ENCODE assay signal across 7 cellular contexts in the genomic region with DNA sequence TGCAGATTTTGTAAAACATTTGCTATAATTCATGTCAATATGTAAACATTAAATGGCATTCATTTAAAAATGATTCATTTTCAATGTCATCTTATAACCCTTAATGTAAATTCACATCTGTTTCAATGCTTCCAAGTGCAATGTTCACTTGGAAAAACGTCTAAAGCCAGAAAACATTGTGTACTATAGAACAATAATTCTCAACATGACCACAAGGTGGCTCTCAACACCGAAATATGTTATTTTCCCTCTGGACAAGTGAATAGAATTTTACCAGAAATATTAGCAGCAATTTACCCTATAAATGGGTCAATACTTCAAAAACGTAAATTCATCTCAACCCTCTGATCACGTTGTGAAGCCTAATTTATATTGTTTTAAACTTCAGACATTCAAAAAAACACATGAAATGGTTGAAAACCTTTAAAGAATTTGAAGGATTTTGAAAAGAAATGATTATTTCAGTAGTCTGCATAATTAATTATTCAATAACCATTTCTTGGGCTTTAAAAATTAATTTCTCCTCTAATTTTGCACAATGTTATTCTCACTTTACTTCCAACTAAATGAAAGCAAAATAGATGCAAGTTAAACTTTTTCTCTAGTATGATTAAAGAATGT. TPM values are rescaled to one million over a fixed set of nuclear protein-coding genes. Genes with fewer than 3 reads are reported as not detected.
DNase-seq lines count a peak whose midpoint lies in the region; ATAC-seq and TF ChIP-seq lines count a peak whose summit lies in the region.

No MANE protein-coding gene starts in this region.

- H3K4me3 Mint-ChIP-seq in neural crest cell: no peak overlapping the region
- no peak overlapping the region for H3K4me3 Mint-ChIP-seq in activated CD4-positive, alpha-beta T cell treated with anti-CD3 and anti-CD28 coated beads, Interleukin-2, amount 10 ng/mL, durations not matched to agents 24 days and 14 days

- peak; percentile 78 for ATAC-seq in HG03342 (IDR thresholded peaks at IDR 0.05; ENCODE audit: unreplicated experiment)

- H3K9ac ChIP-seq in colonic mucosa (ENCODE audit: low read depth in 2 of 2, low read length in 2 of 2): no peak overlapping the region

- no peaks in the 10 kb centered on the region for H3K36me3 ChIP-seq in colonic mucosa

- intact Hi-C loops in colonic mucosa (cut with DNase I): no loop called here
- intact Hi-C loops in activated CD4-positive, alpha-beta T cell treated with anti-CD3 and anti-CD28 coated beads, Interleukin-2, amount 10 ng/mL, durations not matched to agents 24 days and 14 days (cut with micrococcal nuclease): no loop called here

- H3K27me3 ChIP-seq in colonic mucosa: no peaks in the 10 kb centered on the region

- H3K27ac Mint-ChIP-seq in neural crest cell (ENCODE audit: unreplicated experiment): no peak overlapping the region
- no peak overlapping the region for H3K27ac Mint-ChIP-seq in activated CD4-positive, alpha-beta T cell treated with anti-CD3 and anti-CD28 coated beads, Interleukin-2, amount 10 ng/mL, durations not matched to agents 24 days and 14 days

- peak; percentile 83 for DNase-seq in NCI-H748 (lab: John Stamatoyannopoulos, UW; ENCODE audit: unreplicated experiment)
- DNase-seq in colonic mucosa: no peak
- DNase-seq in neural crest cell (ENCODE audit: low read depth, low spot score): peak; percentile 13
- no peak for DNase-seq in activated CD4-positive, alpha-beta T cell treated with anti-CD3 and anti-CD28 coated beads, Interleukin-2, amount 10 ng/mL, durations not matched to agents 24 days and 14 days
- DNase-seq in islet precursor cell: no peak

- H3K9me3 ChIP-seq in colonic mucosa: no peaks in the 10 kb centered on the region

- H3K4me1 ChIP-seq in colonic mucosa: no peaks in the 10 kb centered on the region

- H3K4me3 ChIP-seq in colonic mucosa: no peak overlapping the region

- peaks cover 5% of the 10 kb centered on the region for H3K4me1 Mint-ChIP-seq in neural crest cell
- H3K4me1 Mint-ChIP-seq in activated CD4-positive, alpha-beta T cell treated with anti-CD3 and anti-CD28 coated beads, Interleukin-2, amount 10 ng/mL, durations not matched to agents 24 days and 14 days: no peaks in the 10 kb centered on the region

- TF ChIP-seq CTCF in GM12872 (IDR thresholded peaks at IDR 0.05; ENCODE audit: insufficient read depth, low read depth, low read length) (peak; percentile 47), colonic mucosa (IDR thresholded peaks at IDR 0.05) (peak; percentile 57), neural crest cell (conservative IDR thresholded peaks at IDR 0.05) (peak; percentile 86)

- H3K36me3 Mint-ChIP-seq in neural crest cell (ENCODE audit: low read depth): no peaks in the 10 kb centered on the region
- no peaks in the 10 kb centered on the region for H3K36me3 Mint-ChIP-seq in activated CD4-positive, alpha-beta T cell treated with anti-CD3 and anti-CD28 coated beads, Interleukin-2, amount 10 ng/mL, durations not matched to agents 24 days and 14 days (ENCODE audit: low read depth)

- H3K27ac ChIP-seq in colonic mucosa: no peak overlapping the region

- no peaks in the 10 kb centered on the region for H3K9me3 Mint-ChIP-seq in neural crest cell
- no peaks in the 10 kb centered on the region for H3K9me3 Mint-ChIP-seq in activated CD4-positive, alpha-beta T cell treated with anti-CD3 and anti-CD28 coated beads, Interleukin-2, amount 10 ng/mL, durations not matched to agents 24 days and 14 days

- H3K27me3 Mint-ChIP-seq in neural crest cell (ENCODE audit: low read depth): no peaks in the 10 kb centered on the region
- no peaks in the 10 kb centered on the region for H3K27me3 Mint-ChIP-seq in activated CD4-positive, alpha-beta T cell treated with anti-CD3 and anti-CD28 coated beads, Interleukin-2, amount 10 ng/mL, durations not matched to agents 24 days and 14 days

RNA-seq across cellular contexts. Expression of a gene that starts 11.0 kb away (rescaled TPM):
- under 1 TPM; 0.07 to 0.13 TPM for total RNA-seq in colonic mucosa
- 4.8 TPM in 2 replicates for total RNA-seq in neural crest cell
- not detected in 2 replicates for total RNA-seq in activated CD4-positive, alpha-beta T cell treated with anti-CD3 and anti-CD28 coated beads, Interleukin-2, amount 10 ng/mL, durations not matched to agents 24 days and 14 days

Comparison
In these comparisons a context has a peak if more than half of its experiments do, and no peak if none do; other contexts are left out.
1. DNase-seq: peak in NCI-H748 (single experiment) and neural crest cell (single experiment); none in colonic mucosa (single experiment), activated CD4-positive, alpha-beta T cell treated with anti-CD3 and anti-CD28 coated beads, Interleukin-2, amount 10 ng/mL, durations not matched to agents 24 days and 14 days (single experiment) and islet precursor cell (single experiment).
2. Peak in every context shown above with its lines, with median percentiles within 50 percentile points of each other: CTCF ChIP-seq.